ENCODE assay signal across 2 cellular contexts in genomic region chr7:108498481-108498880, GRCh38.
TF ChIP-seq lines count a peak whose summit lies in the region.

No MANE protein-coding gene starts in this region.

TF ChIP-seq in HepG2, 621 proteins besides CTCF, POLR2A, EP300 and RAD21:
- TF ChIP-seq MAFF (IDR thresholded peaks at IDR 0.05; ENCODE audit: low read depth, low read length) (0 out of 2 replicates have a peak, but pooled peaks have one; percentile 25), MAFK (conservative IDR thresholded peaks at IDR 0.05 in 1 of 2, IDR thresholded peaks at IDR 0.05 in 1 of 2; ENCODE audit: low read length in 2 of 2) (peak in 1 of 2 experiments; percentile 61; a peak in 2 of 4 replicates), ZNF7 (CRISPR knock-in tag; IDR thresholded peaks at IDR 0.05) (no peak), ZNF335 (CRISPR knock-in tag; IDR thresholded peaks at IDR 0.05) (no peak)

TF ChIP-seq in IMR-90, 13 proteins besides CTCF, POLR2A, EP300 and RAD21:
- TF ChIP-seq MAFK (IDR thresholded peaks at IDR 0.05; ENCODE audit: low read depth, low read length) (peak; percentile 49), MAZ (IDR thresholded peaks at IDR 0.05; ENCODE audit: borderline replicate concordance, low read depth, low read length) (no peak), NFE2L2 (IDR thresholded peaks at IDR 0.05; ENCODE audit: low read depth, low read length) (no peak), SMC3 (IDR thresholded peaks at IDR 0.05; ENCODE audit: low read depth, low read length) (no peak), FOS (IDR thresholded peaks at IDR 0.05; ENCODE audit: low read depth, low read length) (no peak), RCOR1 (IDR thresholded peaks at IDR 0.05; ENCODE audit: insufficient replicate concordance, low read length) (no peak), ELK1 (IDR thresholded peaks at IDR 0.05; ENCODE audit: borderline replicate concordance, low read depth, low read length) (no peak)
TF ChIP-seq in IMR-90: peak in this region for 1.
